Comparison of ENCODE assay signal across 1 cellular context in the genomic region with DNA sequence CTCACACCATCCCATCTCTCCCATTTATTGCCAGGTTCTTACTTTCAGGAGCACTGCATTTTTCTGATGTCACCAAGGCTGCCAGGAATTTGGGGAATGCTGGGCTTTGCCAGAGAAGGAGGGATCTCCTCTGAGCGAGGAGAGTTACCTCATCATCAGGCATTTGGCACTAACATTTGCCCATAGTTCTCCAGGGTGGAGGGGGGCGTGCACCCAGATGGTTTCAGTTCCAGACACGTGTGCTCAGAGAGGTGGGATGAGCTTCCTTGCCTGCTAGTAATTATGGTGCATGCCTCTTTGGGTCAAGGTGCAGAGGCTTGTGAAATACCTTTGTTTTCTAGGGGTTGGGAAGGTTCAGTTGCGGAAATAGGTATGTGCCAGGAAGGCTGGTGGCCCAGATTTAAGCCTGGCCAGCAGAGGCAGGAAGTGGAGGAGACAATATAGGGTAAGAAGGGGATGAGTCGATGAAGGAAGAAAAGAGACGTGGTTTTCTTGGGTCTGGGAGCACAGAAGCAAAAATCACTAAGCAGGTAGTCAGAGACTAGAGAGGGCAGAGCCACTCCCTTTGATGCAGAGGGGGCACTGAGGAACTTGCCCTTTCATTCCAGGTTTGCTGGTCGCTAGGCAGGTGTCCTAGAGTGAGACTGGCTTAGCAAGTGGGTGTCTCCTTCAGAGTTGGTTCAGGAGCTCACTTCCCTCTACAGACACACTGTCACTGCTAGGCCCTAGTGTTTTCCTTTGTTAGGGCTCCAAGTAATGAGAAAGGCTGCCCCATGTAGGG.
TF ChIP-seq lines count a peak whose summit lies in the region.

No MANE protein-coding gene starts in this region.

TF ChIP-seq in GM23338, 12 proteins besides CTCF, POLR2A, EP300 and RAD21 (continued from another document):
- TF ChIP-seq, protein P1, sequence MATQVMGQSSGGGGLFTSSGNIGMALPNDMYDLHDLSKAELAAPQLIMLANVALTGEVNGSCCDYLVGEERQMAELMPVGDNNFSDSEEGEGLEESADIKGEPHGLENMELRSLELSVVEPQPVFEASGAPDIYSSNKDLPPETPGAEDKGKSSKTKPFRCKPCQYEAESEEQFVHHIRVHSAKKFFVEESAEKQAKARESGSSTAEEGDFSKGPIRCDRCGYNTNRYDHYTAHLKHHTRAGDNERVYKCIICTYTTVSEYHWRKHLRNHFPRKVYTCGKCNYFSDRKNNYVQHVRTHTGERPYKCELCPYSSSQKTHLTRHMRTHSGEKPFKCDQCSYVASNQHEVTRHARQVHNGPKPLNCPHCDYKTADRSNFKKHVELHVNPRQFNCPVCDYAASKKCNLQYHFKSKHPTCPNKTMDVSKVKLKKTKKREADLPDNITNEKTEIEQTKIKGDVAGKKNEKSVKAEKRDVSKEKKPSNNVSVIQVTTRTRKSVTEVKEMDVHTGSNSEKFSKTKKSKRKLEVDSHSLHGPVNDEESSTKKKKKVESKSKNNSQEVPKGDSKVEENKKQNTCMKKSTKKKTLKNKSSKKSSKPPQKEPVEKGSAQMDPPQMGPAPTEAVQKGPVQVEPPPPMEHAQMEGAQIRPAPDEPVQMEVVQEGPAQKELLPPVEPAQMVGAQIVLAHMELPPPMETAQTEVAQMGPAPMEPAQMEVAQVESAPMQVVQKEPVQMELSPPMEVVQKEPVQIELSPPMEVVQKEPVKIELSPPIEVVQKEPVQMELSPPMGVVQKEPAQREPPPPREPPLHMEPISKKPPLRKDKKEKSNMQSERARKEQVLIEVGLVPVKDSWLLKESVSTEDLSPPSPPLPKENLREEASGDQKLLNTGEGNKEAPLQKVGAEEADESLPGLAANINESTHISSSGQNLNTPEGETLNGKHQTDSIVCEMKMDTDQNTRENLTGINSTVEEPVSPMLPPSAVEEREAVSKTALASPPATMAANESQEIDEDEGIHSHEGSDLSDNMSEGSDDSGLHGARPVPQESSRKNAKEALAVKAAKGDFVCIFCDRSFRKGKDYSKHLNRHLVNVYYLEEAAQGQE (IDR thresholded peaks at IDR 0.05; ENCODE audit: unreplicated experiment): no peak
- TF ChIP-seq CREB1 (CRISPR knock-in tag; IDR thresholded peaks at IDR 0.05; ENCODE audit: low read depth) (peak; percentile 35), ZNF114 (CRISPR knock-in tag; IDR thresholded peaks at IDR 0.05) (no peak)
